Comparison of ENCODE assay signal across 21 cellular contexts in genomic region chr6:125701354-125701668, GRCh38. TPM values are rescaled to one million over a fixed set of nuclear protein-coding genes. Genes with fewer than 3 reads are reported as not detected.
"Had no signal": no experiment of that assay in that cellular context is flagged by ENCODE, and none has a peak within 500 bp of the region (broad histone marks: within the 10 kb centered on the region; RNA-seq: fewer than 3 reads in every experiment).

No MANE protein-coding gene starts in this region.

- H3K27ac Mint-ChIP-seq: activated CD4-positive, alpha-beta T cell treated with anti-CD3 and anti-CD28 coated beads, Interleukin-2, amount 10 ng/mL, durations not matched to agents 7 days and 5 days; activated naive CD8-positive, alpha-beta T cell treated with anti-CD3 and anti-CD28 coated beads, Interleukin-2, amount 10 ng/mL, durations not matched to agents 7 days and 5 days; dendritic cell treated with granulocyte-macrophage colony-stimulating factor and Interleukin-4, amounts not matched to agents 40 ng/mL and 50 ng/mL, for 4 days; effector memory CD8-positive, alpha-beta T cell; naive thymus-derived CD8-positive, alpha-beta T cell had no signal

- H3K4me1 Mint-ChIP-seq: activated CD4-positive, alpha-beta T cell treated with anti-CD3 and anti-CD28 coated beads, Interleukin-2, amount 10 ng/mL, durations not matched to agents 7 days and 5 days; activated naive CD8-positive, alpha-beta T cell treated with anti-CD3 and anti-CD28 coated beads, Interleukin-2, amount 10 ng/mL, durations not matched to agents 7 days and 5 days had no signal

- H3K27ac ChIP-seq: gastrocnemius medialis, heart left ventricle, left lung, right atrium auricular region, skin epidermis, upper lobe of right lung had no signal

- H3K36me3 Mint-ChIP-seq: activated naive CD8-positive, alpha-beta T cell treated with anti-CD3 and anti-CD28 coated beads, Interleukin-2, amount 10 ng/mL, durations not matched to agents 7 days and 5 days; naive thymus-derived CD8-positive, alpha-beta T cell had no signal

- H3K9me3 Mint-ChIP-seq: activated CD4-positive, alpha-beta T cell treated with anti-CD3 and anti-CD28 coated beads, Interleukin-2, amount 10 ng/mL, durations not matched to agents 7 days and 5 days; activated naive CD8-positive, alpha-beta T cell treated with anti-CD3 and anti-CD28 coated beads, Interleukin-2, amount 10 ng/mL, durations not matched to agents 7 days and 5 days; dendritic cell treated with granulocyte-macrophage colony-stimulating factor and Interleukin-4, amounts not matched to agents 40 ng/mL and 50 ng/mL, for 4 days; effector memory CD8-positive, alpha-beta T cell had no signal

- H3K4me3 Mint-ChIP-seq: activated CD4-positive, alpha-beta T cell treated with anti-CD3 and anti-CD28 coated beads, Interleukin-2, amount 10 ng/mL, durations not matched to agents 7 days and 5 days; activated naive CD8-positive, alpha-beta T cell treated with anti-CD3 and anti-CD28 coated beads, Interleukin-2, amount 10 ng/mL, durations not matched to agents 7 days and 5 days; dendritic cell treated with granulocyte-macrophage colony-stimulating factor and Interleukin-4, amounts not matched to agents 40 ng/mL and 50 ng/mL, for 4 days; effector memory CD8-positive, alpha-beta T cell; naive thymus-derived CD8-positive, alpha-beta T cell had no signal

- H3K4me3 ChIP-seq: gastrocnemius medialis, heart left ventricle, left lung, right atrium auricular region, skin epidermis, upper lobe of right lung had no signal

- ATAC-seq: effector memory CD8-positive, alpha-beta T cell; gastrocnemius medialis; heart left ventricle; left lung; naive thymus-derived CD8-positive, alpha-beta T cell; upper lobe of right lung had no signal

- H3K9me3 ChIP-seq: gastrocnemius medialis, left lung, right atrium auricular region, upper lobe of right lung had no signal

- H3K27me3 Mint-ChIP-seq: dendritic cell treated with granulocyte-macrophage colony-stimulating factor and Interleukin-4, amounts not matched to agents 40 ng/mL and 50 ng/mL, for 4 days had no signal

- H3K27me3 ChIP-seq: gastrocnemius medialis, heart left ventricle, left lung, right atrium auricular region, upper lobe of right lung had no signal

- DNase-seq: activated CD4-positive, alpha-beta T cell treated with anti-CD3 and anti-CD28 coated beads, Interleukin-2, amount 10 ng/mL, durations not matched to agents 7 days and 5 days; activated CD8-positive, alpha-beta memory T cell treated with anti-CD3 and anti-CD28 coated beads, Interleukin-2, amount 50 U/mL, for 48 hours; activated naive CD8-positive, alpha-beta T cell treated with anti-CD3 and anti-CD28 coated beads, Interleukin-2, amount 10 ng/mL, durations not matched to agents 7 days and 5 days; cerebellar nuclear complex; effector memory CD8-positive, alpha-beta T cell; gastrocnemius medialis; heart left ventricle; islet precursor cell; left lung; mammary epithelial cell; naive thymus-derived CD8-positive, alpha-beta T cell; stimulated activated CD4-positive, alpha-beta T cell treated with anti-CD3 and anti-CD28 coated beads, Interleukin-15, amount 100 ng/mL, for 24 hours; stimulated activated CD4-positive, alpha-beta T cell treated with anti-CD3 and anti-CD28 coated beads, Interleukin-4, amount 100 ng/mL, for 1 hour; stimulated activated naive CD4-positive, alpha-beta T cell; SW 1271; upper lobe of right lung had no signal

- H3K36me3 ChIP-seq: gastrocnemius medialis, heart left ventricle, left lung, right atrium auricular region, upper lobe of right lung had no signal

- H3K4me1 ChIP-seq: gastrocnemius medialis, heart left ventricle, left lung, right atrium auricular region, upper lobe of right lung had no signal

RNA-seq across cellular contexts. Expression of gene HEY2, which starts 48.1 kb away (rescaled TPM):
- total RNA-seq: activated CD4-positive, alpha-beta T cell treated with anti-CD3 and anti-CD28 coated beads, Interleukin-2, amount 10 ng/mL, durations not matched to agents 7 days and 5 days; epithelial cell of proximal tubule; T-helper 2 cell treated with Interferon-gamma antibody and Interleukin-4, amounts not matched to agents 100 ng/mL and 5 ng/mL, for 36 hours had no signal
